1 cellular context compared by ENCODE assay signal in genomic region chr22:22848364-22848866, GRCh38.
TF ChIP-seq lines count a peak whose summit lies in the region.

No MANE protein-coding gene starts in this region.

TF ChIP-seq in GM12878, 131 proteins besides CTCF, POLR2A, EP300 and RAD21 (continued from another document):
- TF ChIP-seq MLLT1 (IDR thresholded peaks at IDR 0.05), result peak; percentile 34; the same call in 1 of the 2 replicates
- peak; percentile 18 to 26; a peak in 3 of 4 replicates for TF ChIP-seq IKZF2 (IDR thresholded peaks at IDR 0.05)
- no peak for TF ChIP-seq FOXM1 (IDR thresholded peaks at IDR 0.05; ENCODE audit: low read depth, low read length)
- no peak for TF ChIP-seq MAX (IDR thresholded peaks at IDR 0.05; ENCODE audit: low read depth, low read length)
- TF ChIP-seq CHD2 (IDR thresholded peaks at IDR 0.05; ENCODE audit: borderline replicate concordance, low read depth, low read length), result no peak
- peak; percentile 26; the same call in 1 of the 2 replicates for TF ChIP-seq RB1 (IDR thresholded peaks at IDR 0.05; ENCODE audit: borderline replicate concordance)
